In genomic region chr2:128414351-128414750, GRCh38 we compare ENCODE assay signal across 24 cellular contexts.
DNase-seq lines count a peak whose midpoint lies in the region; ATAC-seq and TF ChIP-seq lines count a peak whose summit lies in the region.
"Had no signal": no experiment of that assay in that cellular context is flagged by ENCODE, and none has a peak within 500 bp of the region (broad histone marks: within the 10 kb centered on the region; RNA-seq: fewer than 3 reads in every experiment).

No MANE protein-coding gene starts in this region.

- H3K4me1 ChIP-seq in A673 (ENCODE audit: insufficient read depth, low read length, poor library complexity, severe bottlenecking), result peaks cover 17% of the 10 kb centered on the region
- peaks cover 0 to 1% of the 10 kb centered on the region in 2 donors for H3K4me1 ChIP-seq in lung (ENCODE audit: control insufficient read depth in 2 of 2, insufficient read depth in 2 of 2, low read length in 2 of 2)
- H3K4me1 ChIP-seq: heart left ventricle, left lung, right lobe of liver, uterus had no signal

- intact Hi-C loops in A673 (cut with micrococcal nuclease; ENCODE audit: unreplicated experiment), result no loop called here

- no peak for TF ChIP-seq CTCF in A673 (conservative IDR thresholded peaks at IDR 0.05; ENCODE audit: low read depth, low read length)
- no peak for TF ChIP-seq CTCF in VCaP (conservative IDR thresholded peaks at IDR 0.05)
- TF ChIP-seq CTCF in lung (IDR thresholded peaks at IDR 0.05; ENCODE audit: control extremely low read depth, extremely low read depth), result no peak

- H3K27ac ChIP-seq in A673 (ENCODE audit: low read depth, low read length, poor library complexity, severe bottlenecking) (peak overlapping the region; percentile 21), VCaP (peak overlapping the region; percentile 32; the same call in 1 of the 2 replicates), lung (ENCODE audit: low read depth in 1 of 2, low read length in 1 of 2) (no peak overlapping the region)
- H3K27ac ChIP-seq: heart left ventricle, left lung, pancreas, right lobe of liver, uterus had no signal

- no peaks in the 10 kb centered on the region for H3K9me3 ChIP-seq in A673 (ENCODE audit: low read depth, low read length, poor library complexity, severe bottlenecking)
- no peaks in the 10 kb centered on the region for H3K9me3 ChIP-seq in lung (ENCODE audit: control insufficient read depth in 2 of 2, insufficient read depth in 1 of 2, low read length in 1 of 2)
- H3K9me3 ChIP-seq: left lung, pancreas, right lobe of liver, uterus had no signal

- H3K36me3 ChIP-seq in A673 (ENCODE audit: insufficient read depth, low read length, poor library complexity, severe bottlenecking), result no peaks in the 10 kb centered on the region
- H3K36me3 ChIP-seq in lung (ENCODE audit: control insufficient read depth in 2 of 2, insufficient read depth in 2 of 2, low read length in 2 of 2), result no peaks in the 10 kb centered on the region
- H3K36me3 ChIP-seq: heart left ventricle, left lung, pancreas, right lobe of liver, uterus had no signal

- 93 to 95% methylated on average over 3 of the region's 3 CpGs for WGBS in lung, 2 donors

- no TSS peak for BruUV-seq in A673 (replicated peaks; lab: Mats Ljungman, UMichigan)

- POLR2A ChIA-PET in A673 (lab: Charles Lee; ENCODE audit: low non-redundant PET), result no interaction called here

- DNase-seq in A673 (ENCODE audit: low spot score) (no peak), ELF-1 (ENCODE audit: low read depth, low spot score) (peak; percentile 27), lung (ENCODE audit: low spot score) (peak; percentile 22)
- DNase-seq in stimulated activated CD4-positive, alpha-beta T cell treated with anti-CD3 and anti-CD28 coated beads, Interleukin-2, amount 100 ng/mL, for 48 hours, result no peak
- DNase-seq in activated naive CD4-positive, alpha-beta T cell treated with anti-CD3 and anti-CD28 coated beads, Interleukin-2, amount 50 U/mL, for 16 hours, result no peak
- DNase-seq: activated CD4-positive, alpha-beta T cell treated with anti-CD3 and anti-CD28 coated beads, Interleukin-2, amount 10 ng/mL, durations not matched to agents 7 days and 5 days; activated naive CD4-positive, alpha-beta T cell; activated T-cell treated with anti-CD3 and anti-CD28 coated beads for 4 hours; HFFc6; KG1; NCI-H774; Right ventricle myocardium superior; stimulated activated CD4-positive, alpha-beta T cell treated with anti-CD3 and anti-CD28 coated beads, Interleukin-15, amount 100 ng/mL, for 24 hours; substantia nigra; T-helper 1 cell had no signal

- no peak for ATAC-seq in lung (ENCODE audit: insufficient read depth, low FRiP score)
- ATAC-seq in GM21515 (IDR thresholded peaks at IDR 0.05; ENCODE audit: unreplicated experiment), result no peak
- no peak for ATAC-seq in HG03108 (IDR thresholded peaks at IDR 0.05; ENCODE audit: unreplicated experiment)
- ATAC-seq: heart left ventricle; left lung; naive thymus-derived CD8-positive, alpha-beta T cell; right lobe of liver had no signal

- H3K4me3 ChIP-seq in A673 (ENCODE audit: low read depth, low read length, poor library complexity, severe bottlenecking) (no peak overlapping the region), lung (no peak overlapping the region)
- H3K4me3 ChIP-seq: heart left ventricle, left lung, pancreas, right lobe of liver, uterus had no signal

- no peaks in the 10 kb centered on the region for H3K27me3 ChIP-seq in A673 (replicated peaks; ENCODE audit: insufficient read depth, low read depth, low read length, poor library complexity)
- no peaks in the 10 kb centered on the region for H3K27me3 ChIP-seq in lung (ENCODE audit: control insufficient read depth, insufficient read depth)
- H3K27me3 ChIP-seq: heart left ventricle, left lung, pancreas, right lobe of liver, uterus had no signal

- CTCF ChIA-PET in A673 (lab: Charles Lee), result no interaction called here

Comparison
In these comparisons a context has a peak if more than half of its experiments do, and no peak if none do; other contexts are left out.
1. DNase-seq: peak in ELF-1 (single experiment) and lung (single experiment); none in A673 (single experiment), stimulated activated CD4-positive, alpha-beta T cell treated with anti-CD3 and anti-CD28 coated beads, Interleukin-2, amount 100 ng/mL, for 48 hours (0 of 2) and activated naive CD4-positive, alpha-beta T cell treated with anti-CD3 and anti-CD28 coated beads, Interleukin-2, amount 50 U/mL, for 16 hours (single experiment).
2. H3K27ac ChIP-seq: peak in A673 (single experiment) and VCaP (single experiment); none in lung (0 of 2).